Comparison of ENCODE assay signal across 2 cellular contexts in the genomic region with DNA sequence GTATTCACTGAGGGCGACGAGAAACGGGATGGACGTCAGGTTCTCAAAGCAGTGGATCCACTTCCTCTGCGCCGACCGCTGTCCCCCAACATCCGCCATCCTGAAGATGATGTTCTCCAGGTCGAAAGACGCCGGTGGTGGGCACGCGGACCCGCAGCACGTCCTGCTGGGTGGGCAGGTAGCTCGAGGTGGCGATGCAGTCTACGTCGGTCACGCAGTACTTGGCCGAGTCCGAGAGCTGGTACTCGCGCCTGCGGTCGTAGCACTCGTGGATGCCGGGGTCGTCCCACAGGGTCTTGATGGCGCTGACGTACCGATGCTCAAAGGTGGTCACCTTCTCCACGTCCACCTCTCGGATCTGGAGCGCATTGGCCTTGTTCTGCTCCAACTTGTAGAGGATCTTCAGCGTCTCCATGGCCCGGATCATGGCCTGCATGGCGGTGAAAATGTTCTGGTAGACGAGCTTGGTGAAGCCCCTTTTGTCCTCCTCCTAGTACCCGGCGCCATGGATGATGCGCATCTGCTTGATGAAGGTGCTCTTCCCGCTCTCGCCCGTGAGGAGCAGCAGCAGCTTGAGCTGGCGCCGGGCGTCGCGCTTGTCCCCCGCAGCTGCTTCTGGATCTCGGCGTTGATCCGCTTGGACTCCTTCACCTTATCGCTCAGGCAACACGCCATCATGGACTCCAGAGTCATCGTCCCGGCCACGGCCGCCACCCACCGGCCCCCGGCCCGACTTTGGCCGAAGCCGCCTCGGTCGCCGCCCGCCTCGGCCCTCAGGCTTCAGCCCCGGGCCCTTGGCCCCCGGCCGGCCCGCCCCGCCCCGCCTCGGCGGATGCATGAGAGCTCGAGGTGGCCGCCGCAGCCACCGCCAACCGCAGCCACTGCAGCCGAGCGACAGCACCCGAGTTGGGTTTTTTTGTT.
TF ChIP-seq lines count a peak whose summit lies in the region.

No MANE protein-coding gene starts in this region.

TF ChIP-seq in IMR-90, 13 proteins besides CTCF, POLR2A, EP300 and RAD21:
- no peak for TF ChIP-seq FOS (IDR thresholded peaks at IDR 0.05; ENCODE audit: low read depth, low read length)
- TF ChIP-seq CHD1 (IDR thresholded peaks at IDR 0.05; ENCODE audit: low read depth, low read length) = no peak
- no peak for TF ChIP-seq CEBPB (IDR thresholded peaks at IDR 0.05; ENCODE audit: low read depth, low read length)
- TF ChIP-seq BHLHE40 (IDR thresholded peaks at IDR 0.05; ENCODE audit: low read depth, low read length) = no peak
- TF ChIP-seq MXI1 (IDR thresholded peaks at IDR 0.05; ENCODE audit: borderline replicate concordance, low read depth, low read length) = no peak
- TF ChIP-seq, protein P1, sequence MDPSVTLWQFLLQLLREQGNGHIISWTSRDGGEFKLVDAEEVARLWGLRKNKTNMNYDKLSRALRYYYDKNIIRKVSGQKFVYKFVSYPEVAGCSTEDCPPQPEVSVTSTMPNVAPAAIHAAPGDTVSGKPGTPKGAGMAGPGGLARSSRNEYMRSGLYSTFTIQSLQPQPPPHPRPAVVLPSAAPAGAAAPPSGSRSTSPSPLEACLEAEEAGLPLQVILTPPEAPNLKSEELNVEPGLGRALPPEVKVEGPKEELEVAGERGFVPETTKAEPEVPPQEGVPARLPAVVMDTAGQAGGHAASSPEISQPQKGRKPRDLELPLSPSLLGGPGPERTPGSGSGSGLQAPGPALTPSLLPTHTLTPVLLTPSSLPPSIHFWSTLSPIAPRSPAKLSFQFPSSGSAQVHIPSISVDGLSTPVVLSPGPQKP (IDR thresholded peaks at IDR 0.05; ENCODE audit: borderline replicate concordance, low read depth, low read length) = no peak
- no peak for TF ChIP-seq RCOR1 (IDR thresholded peaks at IDR 0.05; ENCODE audit: insufficient replicate concordance, low read length)
- TF ChIP-seq MAZ (IDR thresholded peaks at IDR 0.05; ENCODE audit: borderline replicate concordance, low read depth, low read length) = no peak
- TF ChIP-seq SMC3 (IDR thresholded peaks at IDR 0.05; ENCODE audit: low read depth, low read length) = no peak
- TF ChIP-seq, protein P2, sequence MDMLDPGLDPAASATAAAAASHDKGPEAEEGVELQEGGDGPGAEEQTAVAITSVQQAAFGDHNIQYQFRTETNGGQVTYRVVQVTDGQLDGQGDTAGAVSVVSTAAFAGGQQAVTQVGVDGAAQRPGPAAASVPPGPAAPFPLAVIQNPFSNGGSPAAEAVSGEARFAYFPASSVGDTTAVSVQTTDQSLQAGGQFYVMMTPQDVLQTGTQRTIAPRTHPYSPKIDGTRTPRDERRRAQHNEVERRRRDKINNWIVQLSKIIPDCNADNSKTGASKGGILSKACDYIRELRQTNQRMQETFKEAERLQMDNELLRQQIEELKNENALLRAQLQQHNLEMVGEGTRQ (IDR thresholded peaks at IDR 0.05; ENCODE audit: low read depth, low read length) = no peak
- no peak for TF ChIP-seq NFE2L2 (IDR thresholded peaks at IDR 0.05; ENCODE audit: low read depth, low read length)
- TF ChIP-seq RFX5 (IDR thresholded peaks at IDR 0.05; ENCODE audit: low read depth, low read length) = no peak
- no peak for TF ChIP-seq MAFK (IDR thresholded peaks at IDR 0.05; ENCODE audit: low read depth, low read length)

TF ChIP-seq in SK-N-SH, 30 proteins besides CTCF, POLR2A, EP300 and RAD21:
- TF ChIP-seq NRF1 (IDR thresholded peaks at IDR 0.05; ENCODE audit: low read depth, low read length) (no peak), SMC3 (IDR thresholded peaks at IDR 0.05; ENCODE audit: low read depth, low read length) (no peak)
